1 cellular context compared by ENCODE assay signal in genomic region chr1:235866207-235866912, GRCh38.
TF ChIP-seq lines count a peak whose summit lies in the region.

TSS of gene LYST (minus strand) at chr1:235866906. CDS start at chr1:235830417, 36,489 bp downstream.

TF ChIP-seq in HEK293, 187 proteins besides CTCF, POLR2A, EP300 and RAD21 (continued from another document and continues in another):
- TF ChIP-seq ZBTB49 (tag by site-specific recombination; IDR thresholded peaks at IDR 0.05; ENCODE audit: low read depth) (no peak), ZNF677 (tag by site-specific recombination; IDR thresholded peaks at IDR 0.05) (no peak; the same call in 1 of the 2 replicates), ZNF146 (tag by site-specific recombination; IDR thresholded peaks at IDR 0.05) (peak; percentile 19; the same call in 1 of the 2 replicates), ZNF248 (tag by site-specific recombination; IDR thresholded peaks at IDR 0.05) (no peak), ZNF571 (tag by site-specific recombination; IDR thresholded peaks at IDR 0.05) (no peak), TCF7L2 (IDR thresholded peaks at IDR 0.05; ENCODE audit: borderline replicate concordance, low read depth, low read length) (peak; percentile 32; the same call in 1 of the 2 replicates), GLI2 (tag by site-specific recombination; IDR thresholded peaks at IDR 0.05; ENCODE audit: borderline replicate concordance, low read depth) (no peak), ZNF19 (tag by site-specific recombination; IDR thresholded peaks at IDR 0.05; ENCODE audit: low read depth) (no peak), KLF17 (tag by site-specific recombination; IDR thresholded peaks at IDR 0.05) (no peak; the same call in 1 of the 2 replicates), ZNF623 (tag by site-specific recombination; IDR thresholded peaks at IDR 0.05) (no peak), ZNF169 (tag by site-specific recombination; IDR thresholded peaks at IDR 0.05) (no peak), ZFP41 (tag by site-specific recombination; IDR thresholded peaks at IDR 0.05; ENCODE audit: borderline replicate concordance) (no peak), ZNF202 (tag by site-specific recombination; IDR thresholded peaks at IDR 0.05; ENCODE audit: borderline replicate concordance) (no peak), ZNF394 (tag by site-specific recombination; IDR thresholded peaks at IDR 0.05; ENCODE audit: borderline replicate concordance) (no peak), ZNF561 (tag by site-specific recombination; IDR thresholded peaks at IDR 0.05; ENCODE audit: borderline replicate concordance) (peak; percentile 59; the same call in 1 of the 2 replicates), ZNF175 (tag by site-specific recombination; IDR thresholded peaks at IDR 0.05) (no peak), BCL11B (tag by site-specific recombination; IDR thresholded peaks at IDR 0.05; ENCODE audit: low read depth) (peak; percentile 21; the same call in 1 of the 2 replicates), PRDM10 (tag by site-specific recombination; IDR thresholded peaks at IDR 0.05) (no peak; the same call in 1 of the 2 replicates), ZNF843 (tag by site-specific recombination; IDR thresholded peaks at IDR 0.05) (peak; percentile 45; the same call in 1 of the 2 replicates), ZNF585B (tag by site-specific recombination; IDR thresholded peaks at IDR 0.05) (peak; percentile 25; the same call in 1 of the 2 replicates), ZNF423 (tag by site-specific recombination; IDR thresholded peaks at IDR 0.05) (no peak; the same call in 1 of the 2 replicates), MEIS1 (CRISPR knock-in tag; IDR thresholded peaks at IDR 0.05; ENCODE audit: borderline replicate concordance) (no peak), GLIS1 (tag by site-specific recombination; IDR thresholded peaks at IDR 0.05) (peak; percentile 18; the same call in 1 of the 2 replicates), ZNF549 (tag by site-specific recombination; IDR thresholded peaks at IDR 0.05) (no peak), GLIS2 (tag by site-specific recombination; IDR thresholded peaks at IDR 0.05) (peak; percentile 86), ZNF138 (tag by site-specific recombination; IDR thresholded peaks at IDR 0.05; ENCODE audit: borderline replicate concordance) (no peak), ZNF37A (tag by site-specific recombination; IDR thresholded peaks at IDR 0.05) (no peak), ZNF792 (tag by site-specific recombination; IDR thresholded peaks at IDR 0.05) (0 out of 2 replicates have a peak, but pooled peaks have one; percentile 46), ZSCAN18 (tag by site-specific recombination; IDR thresholded peaks at IDR 0.05) (no peak), ZNF324 (tag by site-specific recombination; IDR thresholded peaks at IDR 0.05) (peak; percentile 68; the same call in 1 of the 2 replicates), SCRT2 (tag by site-specific recombination; IDR thresholded peaks at IDR 0.05) (peak; percentile 93), ZNF2 (tag by site-specific recombination; IDR thresholded peaks at IDR 0.05) (peak; percentile 77), SP2 (tag by site-specific recombination; IDR thresholded peaks at IDR 0.05) (no peak; the same call in 1 of the 2 replicates), ZNF426 (tag by site-specific recombination; IDR thresholded peaks at IDR 0.05) (no peak), ZNF529 (tag by site-specific recombination; IDR thresholded peaks at IDR 0.05; ENCODE audit: insufficient replicate concordance) (no peak)
- TF ChIP-seq, protein P1, sequence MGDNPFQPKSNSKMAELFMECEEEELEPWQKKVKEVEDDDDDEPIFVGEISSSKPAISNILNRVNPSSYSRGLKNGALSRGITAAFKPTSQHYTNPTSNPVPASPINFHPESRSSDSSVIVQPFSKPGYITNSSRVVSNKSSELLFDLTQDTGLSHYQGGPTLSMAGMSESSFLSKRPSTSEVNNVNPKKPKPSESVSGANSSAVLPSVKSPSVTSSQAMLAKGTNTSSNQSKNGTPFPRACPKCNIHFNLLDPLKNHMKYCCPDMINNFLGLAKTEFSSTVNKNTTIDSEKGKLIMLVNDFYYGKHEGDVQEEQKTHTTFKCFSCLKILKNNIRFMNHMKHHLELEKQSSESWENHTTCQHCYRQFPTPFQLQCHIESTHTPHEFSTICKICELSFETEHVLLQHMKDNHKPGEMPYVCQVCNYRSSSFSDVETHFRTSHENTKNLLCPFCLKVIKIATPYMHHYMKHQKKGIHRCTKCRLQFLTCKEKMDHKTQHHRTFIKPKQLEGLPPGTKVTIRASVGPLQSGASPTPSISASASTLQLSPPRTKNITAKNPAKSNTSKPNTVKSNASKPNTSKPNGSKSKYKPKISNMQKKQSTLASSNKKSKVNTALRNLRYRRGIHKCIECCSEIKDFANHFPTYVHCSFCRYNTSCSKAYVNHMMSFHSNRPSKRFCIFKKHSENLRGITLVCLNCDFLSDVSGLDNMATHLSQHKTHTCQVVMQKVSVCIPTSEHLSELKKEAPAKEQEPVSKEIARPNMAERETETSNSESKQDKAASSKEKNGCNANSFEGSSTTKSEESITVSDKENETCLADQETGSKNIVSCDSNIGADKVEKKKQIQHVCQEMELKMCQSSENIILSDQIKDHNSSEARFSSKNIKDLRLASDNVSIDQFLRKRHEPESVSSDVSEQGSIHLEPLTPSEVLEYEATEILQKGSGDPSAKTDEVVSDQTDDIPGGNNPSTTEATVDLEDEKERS (tag by site-specific recombination; IDR thresholded peaks at IDR 0.05): no peak
- TF ChIP-seq, protein P2, sequence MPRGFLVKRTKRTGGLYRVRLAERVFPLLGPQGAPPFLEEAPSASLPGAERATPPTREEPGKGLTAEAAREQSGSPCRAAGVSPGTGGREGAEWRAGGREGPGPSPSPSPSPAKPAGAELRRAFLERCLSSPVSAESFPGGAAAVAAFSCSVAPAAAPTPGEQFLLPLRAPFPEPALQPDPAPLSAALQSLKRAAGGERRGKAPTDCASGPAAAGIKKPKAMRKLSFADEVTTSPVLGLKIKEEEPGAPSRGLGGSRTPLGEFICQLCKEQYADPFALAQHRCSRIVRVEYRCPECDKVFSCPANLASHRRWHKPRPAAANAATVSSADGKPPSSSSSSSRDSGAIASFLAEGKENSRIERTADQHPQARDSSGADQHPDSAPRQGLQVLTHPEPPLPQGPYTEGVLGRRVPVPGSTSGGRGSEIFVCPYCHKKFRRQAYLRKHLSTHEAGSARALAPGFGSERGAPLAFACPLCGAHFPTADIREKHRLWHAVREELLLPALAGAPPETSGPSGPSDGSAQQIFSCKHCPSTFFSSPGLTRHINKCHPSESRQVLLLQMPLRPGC (tag by site-specific recombination; IDR thresholded peaks at IDR 0.05): no peak
- TF ChIP-seq, protein P3, sequence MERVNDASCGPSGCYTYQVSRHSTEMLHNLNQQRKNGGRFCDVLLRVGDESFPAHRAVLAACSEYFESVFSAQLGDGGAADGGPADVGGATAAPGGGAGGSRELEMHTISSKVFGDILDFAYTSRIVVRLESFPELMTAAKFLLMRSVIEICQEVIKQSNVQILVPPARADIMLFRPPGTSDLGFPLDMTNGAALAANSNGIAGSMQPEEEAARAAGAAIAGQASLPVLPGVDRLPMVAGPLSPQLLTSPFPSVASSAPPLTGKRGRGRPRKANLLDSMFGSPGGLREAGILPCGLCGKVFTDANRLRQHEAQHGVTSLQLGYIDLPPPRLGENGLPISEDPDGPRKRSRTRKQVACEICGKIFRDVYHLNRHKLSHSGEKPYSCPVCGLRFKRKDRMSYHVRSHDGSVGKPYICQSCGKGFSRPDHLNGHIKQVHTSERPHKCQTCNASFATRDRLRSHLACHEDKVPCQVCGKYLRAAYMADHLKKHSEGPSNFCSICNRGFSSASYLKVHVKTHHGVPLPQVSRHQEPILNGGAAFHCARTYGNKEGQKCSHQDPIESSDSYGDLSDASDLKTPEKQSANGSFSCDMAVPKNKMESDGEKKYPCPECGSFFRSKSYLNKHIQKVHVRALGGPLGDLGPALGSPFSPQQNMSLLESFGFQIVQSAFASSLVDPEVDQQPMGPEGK (tag by site-specific recombination; IDR thresholded peaks at IDR 0.05): peak; percentile 28; the same call in 1 of the 2 replicates
- TF ChIP-seq, protein P4, sequence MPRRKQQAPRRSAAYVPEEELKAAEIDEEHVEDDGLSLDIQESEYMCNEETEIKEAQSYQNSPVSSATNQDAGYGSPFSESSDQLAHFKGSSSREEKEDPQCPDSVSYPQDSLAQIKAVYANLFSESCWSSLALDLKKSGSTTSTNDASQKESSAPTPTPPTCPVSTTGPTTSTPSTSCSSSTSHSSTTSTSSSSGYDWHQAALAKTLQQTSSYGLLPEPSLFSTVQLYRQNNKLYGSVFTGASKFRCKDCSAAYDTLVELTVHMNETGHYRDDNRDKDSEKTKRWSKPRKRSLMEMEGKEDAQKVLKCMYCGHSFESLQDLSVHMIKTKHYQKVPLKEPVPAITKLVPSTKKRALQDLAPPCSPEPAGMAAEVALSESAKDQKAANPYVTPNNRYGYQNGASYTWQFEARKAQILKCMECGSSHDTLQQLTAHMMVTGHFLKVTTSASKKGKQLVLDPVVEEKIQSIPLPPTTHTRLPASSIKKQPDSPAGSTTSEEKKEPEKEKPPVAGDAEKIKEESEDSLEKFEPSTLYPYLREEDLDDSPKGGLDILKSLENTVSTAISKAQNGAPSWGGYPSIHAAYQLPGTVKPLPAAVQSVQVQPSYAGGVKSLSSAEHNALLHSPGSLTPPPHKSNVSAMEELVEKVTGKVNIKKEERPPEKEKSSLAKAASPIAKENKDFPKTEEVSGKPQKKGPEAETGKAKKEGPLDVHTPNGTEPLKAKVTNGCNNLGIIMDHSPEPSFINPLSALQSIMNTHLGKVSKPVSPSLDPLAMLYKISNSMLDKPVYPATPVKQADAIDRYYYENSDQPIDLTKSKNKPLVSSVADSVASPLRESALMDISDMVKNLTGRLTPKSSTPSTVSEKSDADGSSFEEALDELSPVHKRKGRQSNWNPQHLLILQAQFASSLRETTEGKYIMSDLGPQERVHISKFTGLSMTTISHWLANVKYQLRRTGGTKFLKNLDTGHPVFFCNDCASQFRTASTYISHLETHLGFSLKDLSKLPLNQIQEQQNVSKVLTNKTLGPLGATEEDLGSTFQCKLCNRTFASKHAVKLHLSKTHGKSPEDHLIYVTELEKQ (tag by site-specific recombination; IDR thresholded peaks at IDR 0.05; ENCODE audit: borderline replicate concordance): 0 out of 2 replicates have a peak, but pooled peaks have one; percentile 17
